ENCODE assay signal across 1 cellular context in genomic region chr6:31775633-31776263, GRCh38.
TF ChIP-seq lines count a peak whose summit lies in the region.

No MANE protein-coding gene starts in this region.

TF ChIP-seq in WTC11, 78 proteins besides CTCF, POLR2A, EP300 and RAD21 (continued from another document):
- no peak for TF ChIP-seq USF2 (CRISPR knock-in tag; IDR thresholded peaks at IDR 0.05)
- TF ChIP-seq ATF3 (CRISPR knock-in tag; conservative IDR thresholded peaks at IDR 0.05): no peak
- no peak for TF ChIP-seq CBFB (CRISPR knock-in tag; IDR thresholded peaks at IDR 0.05; ENCODE audit: low read depth)
